In the genomic region with DNA sequence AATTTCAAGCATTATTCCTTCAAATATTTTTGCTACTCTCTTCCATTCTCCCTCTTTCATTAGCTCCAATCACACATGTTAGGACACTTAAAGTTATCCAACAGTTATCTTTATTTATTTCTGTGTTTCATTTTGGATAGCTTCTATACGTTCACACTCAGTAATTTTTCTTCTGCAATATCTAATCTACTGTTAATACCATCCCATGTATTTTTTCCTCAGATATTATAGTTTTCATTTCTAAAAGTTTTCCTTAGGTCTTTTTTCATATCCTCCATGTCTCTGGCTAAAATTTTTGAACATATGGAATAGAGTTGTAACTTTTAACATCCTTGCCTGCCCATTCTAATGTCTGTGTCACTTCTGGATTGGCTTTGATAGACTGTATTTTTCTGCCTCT, we compare ENCODE assay signal across 11 cellular contexts.
"Had no signal": no experiment of that assay in that cellular context is flagged by ENCODE, and none has a peak within 500 bp of the region (broad histone marks: within the 10 kb centered on the region; RNA-seq: fewer than 3 reads in every experiment).

No MANE protein-coding gene starts in this region.

- ATAC-seq: GM23338, HCT116 had no signal

- H3K9me3 Mint-ChIP-seq: HFFc6 had no signal

- H2AFZ ChIP-seq: GM23248, GM23338 had no signal

- H3K27ac Mint-ChIP-seq: GM23338, H9, HFFc6 had no signal

- H3K4me3 Mint-ChIP-seq: GM23338, H9, HFFc6 had no signal

- H3K9ac ChIP-seq: GM23248 had no signal

- H3K27ac ChIP-seq: GM23248 had no signal

- H3K9me3 ChIP-seq: HAP-1 had no signal

- H3K36me3 ChIP-seq: HAP-1 had no signal

- FAIRE-seq: H1, H54 had no signal

- H3K4me2 ChIP-seq: GM23338 had no signal

- H3K4me3 ChIP-seq: GM23248, GM23338, HAP-1 had no signal

- DNase-seq: GM23248, GOT3, H7, H9, HCEC 1CT, HFFc6 had no signal
